In genomic region chr5:124716169-124716568, GRCh38 we compare ENCODE assay signal across 1 cellular context.
TF ChIP-seq lines count a peak whose summit lies in the region.

No MANE protein-coding gene starts in this region.

TF ChIP-seq in HEK293, 187 proteins besides CTCF, POLR2A, EP300 and RAD21:
- TF ChIP-seq ZNF626 (tag by site-specific recombination; IDR thresholded peaks at IDR 0.05) = no peak
- TF ChIP-seq ZNF664 (tag by site-specific recombination; IDR thresholded peaks at IDR 0.05) = peak; percentile 65; the same call in 1 of the 2 replicates
- no peak for TF ChIP-seq EGR2 (tag by site-specific recombination; IDR thresholded peaks at IDR 0.05; ENCODE audit: low read depth)
TF ChIP-seq in HEK293: peak in this region for 1.
